29 cellular contexts compared by ENCODE assay signal in genomic region chr5:134440185-134440755, GRCh38. TPM values are rescaled to one million over a fixed set of nuclear protein-coding genes. Genes with fewer than 3 reads are reported as not detected.
DNase-seq lines count a peak whose midpoint lies in the region; ATAC-seq, FAIRE-seq and TF ChIP-seq lines count a peak whose summit lies in the region.
"Had no signal": no experiment of that assay in that cellular context is flagged by ENCODE, and none has a peak within 500 bp of the region (broad histone marks: within the 10 kb centered on the region; RNA-seq: fewer than 3 reads in every experiment).

No MANE protein-coding gene starts in this region.

- no peak for TF ChIP-seq CTCF in right atrium auricular region (IDR thresholded peaks at IDR 0.05)
- TF ChIP-seq CTCF in left ventricle myocardium inferior (IDR thresholded peaks at IDR 0.05; ENCODE audit: borderline replicate concordance): no peak
- TF ChIP-seq CTCF in keratinocyte (optimal IDR thresholded peaks at IDR 0.05 in 1 of 3, IDR thresholded peaks at IDR 0.05 in 1 of 3, conservative IDR thresholded peaks at IDR 0.05 in 1 of 3; ENCODE audit: extremely low read depth in 1 of 3, insufficient read depth in 2 of 3, low read length in 3 of 3): no peak

- H3K9me1 ChIP-seq in keratinocyte (ENCODE audit: control insufficient read depth, extremely low read depth, insufficient read depth, low read length): no peaks in the 10 kb centered on the region

- no peaks in the 10 kb centered on the region for H3K79me2 ChIP-seq in keratinocyte (ENCODE audit: control insufficient read depth, insufficient read depth, low read length)
- H3K79me2 ChIP-seq: hepatocyte had no signal

- H3K27me3 ChIP-seq in right atrium auricular region: no peaks in the 10 kb centered on the region
- no peaks in the 10 kb centered on the region for H3K27me3 ChIP-seq in left ventricle myocardium inferior (ENCODE audit: low read depth)
- no peaks in the 10 kb centered on the region for H3K27me3 ChIP-seq in keratinocyte (ENCODE audit: control insufficient read depth, extremely low read depth, insufficient read depth, low read length)
- H3K27me3 ChIP-seq: esophagus squamous epithelium, hepatocyte had no signal

- H4K20me1 ChIP-seq in keratinocyte (ENCODE audit: control insufficient read depth, extremely low read depth, insufficient read depth, low read length): no peaks in the 10 kb centered on the region

- intact Hi-C loops in left ventricle myocardium inferior (cut with micrococcal nuclease): no loop called here

- H3K27ac ChIP-seq in right atrium auricular region (peak overlapping the region; percentile 14 to 25), left ventricle myocardium inferior (replicated peaks) (no peak overlapping the region), keratinocyte (ENCODE audit: control insufficient read depth, insufficient read depth, low read length) (peak overlapping the region; percentile 65)
- H3K27ac ChIP-seq: KMS-11 had no signal

- no peak overlapping the region for H3K9ac ChIP-seq in keratinocyte (ENCODE audit: control insufficient read depth, extremely low read depth, insufficient read depth, low read length)
- H3K9ac ChIP-seq: KMS-11 had no signal

- H3K4me1 ChIP-seq in right atrium auricular region (peaks cover 0 to 44% of the 10 kb centered on the region in 2 donors), left ventricle myocardium inferior (peaks cover 41% of the 10 kb centered on the region), keratinocyte (ENCODE audit: control insufficient read depth, extremely low read depth, insufficient read depth, low read length) (peaks cover 51% of the 10 kb centered on the region)

- peak overlapping the region; percentile 22 for H3K4me2 ChIP-seq in keratinocyte (ENCODE audit: control insufficient read depth, extremely low read depth, insufficient read depth, low read depth, low read length)
- H3K4me2 ChIP-seq: hepatocyte, KMS-11 had no signal

- H3K9me3 ChIP-seq in right atrium auricular region (no peaks in the 10 kb centered on the region), left ventricle myocardium inferior (replicated peaks) (no peaks in the 10 kb centered on the region), keratinocyte (ENCODE audit: control insufficient read depth, low read depth, low read length) (no peaks in the 10 kb centered on the region)
- H3K9me3 ChIP-seq: esophagus squamous epithelium, mucosa of descending colon had no signal

- FAIRE-seq in keratinocyte (lab: Jason Lieb, UNC): no peak
- FAIRE-seq: A204.1, D721Med, HTR-8/SVneo had no signal

- dilution Hi-C loops in keratinocyte (cut with MboI; ENCODE audit: extremely low pct_ligation_motif_present, low sequenced_read_pairs): no loop called here

- H3K4me3 ChIP-seq in right atrium auricular region: no peak overlapping the region
- no peak overlapping the region for H3K4me3 ChIP-seq in left ventricle myocardium inferior
- no peak overlapping the region for H3K4me3 ChIP-seq in keratinocyte (ENCODE audit: control insufficient read depth in 2 of 3, extremely low read depth in 1 of 3, insufficient read depth in 2 of 3, low read depth in 1 of 3, low read length in 3 of 3)
- H3K4me3 ChIP-seq: esophagus squamous epithelium, hepatocyte, lung, mucosa of descending colon had no signal

- no peak for ATAC-seq in GM19397 (IDR thresholded peaks at IDR 0.05; ENCODE audit: unreplicated experiment)
- ATAC-seq: activated CD8-positive, alpha-beta memory T cell treated with anti-CD3 and anti-CD28 coated beads, Interleukin-2, amount 10 ng/mL, durations not matched to agents 7 days and 5 days; activated T-cell treated with anti-CD3 and anti-CD28 coated beads, Interleukin-2, amount 50 U/mL, for 4 hours; mucosa of descending colon; stimulated activated memory B cell treated with anti-CD40 and anti-IgM and Interleukin-4, amounts not matched to agents 10 μg/mL and 1 μg/mL and 100 μg/mL, for 72 hours; T-cell had no signal

- H3K36me3 ChIP-seq in right atrium auricular region: no peaks in the 10 kb centered on the region
- H3K36me3 ChIP-seq in left ventricle myocardium inferior: no peaks in the 10 kb centered on the region
- H3K36me3 ChIP-seq in keratinocyte (ENCODE audit: control insufficient read depth in 2 of 2, extremely low read depth in 1 of 2, insufficient read depth in 2 of 2, low read length in 2 of 2): no peaks in the 10 kb centered on the region
- H3K36me3 ChIP-seq: esophagus squamous epithelium had no signal

- H2AFZ ChIP-seq in keratinocyte (ENCODE audit: control insufficient read depth, low read length): no peak overlapping the region
- H2AFZ ChIP-seq: hepatocyte had no signal

- DNase-seq in right atrium auricular region (ENCODE audit: low spot score): no peak
- DNase-seq in left ventricle myocardium inferior: no peak
- peak; percentile 54 for DNase-seq in amniotic epithelial cell (ENCODE audit: low read depth)
- no peak for DNase-seq in keratinocyte (ENCODE audit: low read depth, low spot score)
- no peak for DNase-seq in NCI-H2171 treated with DMSO at 0.1 percent for 48 hours (lab: John Stamatoyannopoulos, UW)
- no peak for DNase-seq in SK-N-DZ (ENCODE audit: low spot score)
- DNase-seq in DMS153 treated with DMSO at 0.1 percent for 48 hours (lab: John Stamatoyannopoulos, UW; ENCODE audit: unreplicated experiment): no peak
- DNase-seq: activated CD4-positive, CD25-positive, alpha-beta regulatory T cell; activated CD8-positive, alpha-beta memory T cell treated with anti-CD3 and anti-CD28 coated beads, Interleukin-2, amount 10 ng/mL, durations not matched to agents 7 days and 5 days; activated gamma-delta T cell treated with Interleukin-2 at 50 U/mL for 16 hours; activated T-cell treated with anti-CD3 and anti-CD28 coated beads, Interleukin-2, amount 50 U/mL, for 4 hours; esophagus squamous epithelium; GOT3; mucosa of descending colon; NCI-H1436; NCI-H2081; NCI-H82; nephron progenitor cell; stimulated activated CD4-positive, alpha-beta T cell treated with anti-CD3 and anti-CD28 coated beads, Interleukin-15, amount 100 ng/mL, for 24 hours; substantia nigra; T-cell had no signal

RNA-seq across cellular contexts. Expression of gene CDKN2AIPNL, which starts 28.6 kb away (rescaled TPM):
- 10 to 100 TPM; 28.2 to 32.8 TPM for total RNA-seq in right atrium auricular region
- 39.6 TPM for total RNA-seq in left ventricle myocardium inferior
- polyA plus RNA-seq in keratinocyte: 17.4 to 28.4 TPM (median 22.2 TPM) in 3 replicates
- 7.3 TPM for polyA plus RNA-seq in keratinocyte (2011; ENCODE audit: low read depth)
- 21.3 and 24.9 TPM in 2 replicates for polyA plus RNA-seq in keratinocyte (2011; cell fraction: cytosol; rRNA removed)
- 3.8 and 5.3 TPM in 2 replicates for polyA plus RNA-seq in keratinocyte (2011; cell fraction: nucleus; rRNA removed)
- polyA plus RNA-seq in keratinocyte (2012; ENCODE audit: low replicate concordance): 12.3 and 24.7 TPM in 2 replicates
- 5.7 to 6.4 TPM (median 6.2 TPM) in 3 replicates for polyA minus RNA-seq in keratinocyte
- 16.5 TPM for polyA minus RNA-seq in keratinocyte (2011; cell fraction: cytosol; rRNA and poly(A)+ RNA removed)
- polyA minus RNA-seq in keratinocyte (2011; cell fraction: nucleus; rRNA and poly(A)+ RNA removed): 0.84 and 2.2 TPM in 2 replicates
- polyA plus RNA-seq in SK-N-DZ (2014; cell fraction: cytosol; rRNA removed): 88.4 and 126 TPM in 2 replicates
- 17.5 and 20.1 TPM in 2 replicates for polyA plus RNA-seq in SK-N-DZ (2014; cell fraction: nucleus; rRNA removed)
